ENCODE assay signal across 11 cellular contexts in the genomic region with DNA sequence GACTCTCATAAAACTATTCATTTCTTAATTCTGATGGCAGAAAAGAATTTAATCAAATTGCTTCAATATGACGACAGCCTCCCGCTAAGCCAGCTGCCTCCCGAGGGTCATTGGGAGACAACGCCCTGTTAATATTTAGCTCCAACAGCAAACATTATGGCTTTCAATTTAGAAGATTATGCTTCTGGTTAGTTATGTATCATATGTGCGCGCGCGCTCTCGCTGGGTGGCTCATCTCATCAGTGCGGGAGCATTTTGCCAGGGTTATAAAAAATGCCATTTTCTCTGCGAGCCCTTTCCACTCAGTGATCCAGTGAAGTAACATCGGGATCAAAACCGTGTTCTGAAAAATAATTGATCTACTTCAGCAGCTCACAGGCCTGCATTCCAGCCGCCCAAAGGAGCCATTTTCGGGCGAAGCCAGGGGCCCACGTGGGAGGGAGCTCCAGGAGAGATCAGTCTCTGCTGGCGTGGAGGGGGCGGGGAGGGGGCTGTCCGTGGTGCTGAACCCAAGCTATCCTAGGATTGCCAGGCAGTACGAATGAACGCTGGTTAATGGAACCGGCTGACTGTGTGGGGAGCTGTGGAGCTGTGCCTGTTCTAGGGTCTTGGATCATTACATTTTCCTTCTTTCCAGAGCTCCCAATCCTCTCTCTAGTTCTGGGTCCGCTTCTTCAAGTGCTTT.
DNase-seq lines count a peak whose midpoint lies in the region; ATAC-seq, FAIRE-seq and TF ChIP-seq lines count a peak whose summit lies in the region.
"Had no signal": no experiment of that assay in that cellular context is flagged by ENCODE, and none has a peak within 500 bp of the region (broad histone marks: within the 10 kb centered on the region; RNA-seq: fewer than 3 reads in every experiment).

No MANE protein-coding gene starts in this region.

- no peak for TF ChIP-seq CTCF in endothelial cell of umbilical vein (IDR thresholded peaks at IDR 0.05; ENCODE audit: extremely low read depth in 1 of 2, insufficient read depth in 1 of 2, low read depth in 1 of 2, low read length in 2 of 2)

- H3K79me2 ChIP-seq in endothelial cell of umbilical vein (ENCODE audit: control insufficient read depth, insufficient read depth, low read length), result no peaks in the 10 kb centered on the region

- no peak for FAIRE-seq in endothelial cell of umbilical vein (lab: Jason Lieb, UNC)

- no peaks in the 10 kb centered on the region for H3K9me3 ChIP-seq in endothelial cell of umbilical vein (replicated peaks; ENCODE audit: control insufficient read depth, insufficient read depth, low read length)
- H3K9me3 ChIP-seq: sigmoid colon had no signal

- ATAC-seq in HG03108 (IDR thresholded peaks at IDR 0.05; ENCODE audit: unreplicated experiment), result no peak
- ATAC-seq in effector memory CD8-positive, alpha-beta T cell (replicated peaks), result no peak

- no peaks in the 10 kb centered on the region for H3K4me1 ChIP-seq in endothelial cell of umbilical vein (ENCODE audit: control insufficient read depth, extremely low read depth, insufficient read depth, low read length)
- H3K4me1 ChIP-seq: sigmoid colon had no signal

- no TSS peak for BruUV-seq in endothelial cell of umbilical vein (replicated peaks; lab: Mats Ljungman, UMichigan)

- H3K36me3 Mint-ChIP-seq in activated CD4-positive, alpha-beta T cell treated with anti-CD3 and anti-CD28 coated beads, Interleukin-2, amount 10 ng/mL, durations not matched to agents 24 days and 14 days (ENCODE audit: low read depth), result no peaks in the 10 kb centered on the region
- no peaks in the 10 kb centered on the region for H3K36me3 Mint-ChIP-seq in effector memory CD8-positive, alpha-beta T cell (ENCODE audit: insufficient read depth)

- H3K4me2 ChIP-seq in endothelial cell of umbilical vein (ENCODE audit: insufficient read depth, low read length), result no peak overlapping the region

- no peaks in the 10 kb centered on the region for H3K9me3 Mint-ChIP-seq in activated CD4-positive, alpha-beta T cell treated with anti-CD3 and anti-CD28 coated beads, Interleukin-2, amount 10 ng/mL, durations not matched to agents 24 days and 14 days
- H3K9me3 Mint-ChIP-seq in effector memory CD8-positive, alpha-beta T cell, result peaks cover 0 to 7% of the 10 kb centered on the region in 2 donors
- H3K9me3 Mint-ChIP-seq: T-helper 1 cell treated with Interleukin-12 subunit alpha and Interleukin-12 subunit beta and Interleukin-4 antibody, amounts not matched to agents 30 μg/mL and 1 μg/mL, for 36 hours had no signal

- H3K4me3 ChIP-seq in endothelial cell of umbilical vein (replicated peaks in 1 of 3; ENCODE audit: insufficient read depth in 1 of 3, low read depth in 1 of 3, low read length in 3 of 3), result no peak overlapping the region
- H3K4me3 ChIP-seq: sigmoid colon had no signal

- no peak overlapping the region for H3K27ac ChIP-seq in endothelial cell of umbilical vein (ENCODE audit: insufficient read depth, low read depth, low read length)
- H3K27ac ChIP-seq: C4-2B, sigmoid colon had no signal

- H3K27me3 Mint-ChIP-seq in activated CD4-positive, alpha-beta T cell treated with anti-CD3 and anti-CD28 coated beads, Interleukin-2, amount 10 ng/mL, durations not matched to agents 24 days and 14 days, result peaks cover 13% of the 10 kb centered on the region
- peaks cover 70 to 73% of the 10 kb centered on the region in 2 donors for H3K27me3 Mint-ChIP-seq in effector memory CD8-positive, alpha-beta T cell

- POLR2A ChIA-PET in endothelial cell of umbilical vein (lab: Charles Lee), result no interaction called here

- CTCF ChIA-PET in endothelial cell of umbilical vein (lab: Charles Lee), result interaction anchor here (0.8 to 1.4 kb wide), 4 partner anchors 11 to 383 kb away, joined by 3 to 4 read pairs (median 3); no protein-coding TSS in a partner anchor

- no peak for TF ChIP-seq POLR2A in endothelial cell of umbilical vein (IDR thresholded peaks at IDR 0.05; ENCODE audit: low read depth, low read length)

- intact Hi-C loops in activated CD4-positive, alpha-beta T cell treated with anti-CD3 and anti-CD28 coated beads, Interleukin-2, amount 10 ng/mL, durations not matched to agents 24 days and 14 days (cut with micrococcal nuclease), result no loop called here
- intact Hi-C loops in endothelial cell of umbilical vein (cut with micrococcal nuclease), result no loop called here

- H2AFZ ChIP-seq in endothelial cell of umbilical vein (ENCODE audit: low read depth, low read length), result no peak overlapping the region

- H3K36me3 ChIP-seq in endothelial cell of umbilical vein (ENCODE audit: control insufficient read depth in 2 of 2, extremely low read depth in 1 of 2, insufficient read depth in 2 of 2, low read length in 2 of 2), result no peaks in the 10 kb centered on the region
- H3K36me3 ChIP-seq: sigmoid colon had no signal

- H3K9me1 ChIP-seq in endothelial cell of umbilical vein (replicated peaks; ENCODE audit: control insufficient read depth, extremely low read depth, insufficient read depth, low read length), result no peaks in the 10 kb centered on the region

- no peaks in the 10 kb centered on the region for H4K20me1 ChIP-seq in endothelial cell of umbilical vein (replicated peaks; ENCODE audit: control insufficient read depth, extremely low read depth, insufficient read depth, low read length)

- no peak overlapping the region for H3K27ac Mint-ChIP-seq in activated CD4-positive, alpha-beta T cell treated with anti-CD3 and anti-CD28 coated beads, Interleukin-2, amount 10 ng/mL, durations not matched to agents 24 days and 14 days
- H3K27ac Mint-ChIP-seq in effector memory CD8-positive, alpha-beta T cell, result no peak overlapping the region
- H3K27ac Mint-ChIP-seq: T-helper 1 cell treated with Interleukin-12 subunit alpha and Interleukin-12 subunit beta and Interleukin-4 antibody, amounts not matched to agents 30 μg/mL and 1 μg/mL, for 36 hours had no signal

- H3K9ac ChIP-seq in endothelial cell of umbilical vein (replicated peaks; ENCODE audit: extremely low read depth, insufficient read depth, low read length), result no peak overlapping the region

- no peaks in the 10 kb centered on the region for H3K4me1 Mint-ChIP-seq in activated CD4-positive, alpha-beta T cell treated with anti-CD3 and anti-CD28 coated beads, Interleukin-2, amount 10 ng/mL, durations not matched to agents 24 days and 14 days
- no peaks in the 10 kb centered on the region for H3K4me1 Mint-ChIP-seq in effector memory CD8-positive, alpha-beta T cell (ENCODE audit: low read depth in 2 of 2)

- dilution Hi-C loops in endothelial cell of umbilical vein (cut with MboI; ENCODE audit: extremely low pct_ligation_motif_present, low sequenced_read_pairs), result no loop called here

- peak; percentile 56 for DNase-seq in activated CD4-positive, alpha-beta T cell treated with anti-CD3 and anti-CD28 coated beads, Interleukin-2, amount 10 ng/mL, durations not matched to agents 24 days and 14 days
- DNase-seq in activated CD4-positive, alpha-beta T cell treated with anti-CD3 and anti-CD28 coated beads for 1 hour, result no peak
- DNase-seq in NCI-H82 (lab: John Stamatoyannopoulos, UW) (peak; percentile 78), endothelial cell of umbilical vein (ENCODE audit: low read depth, low spot score) (peak; percentile 3), SIG-M5 (lab: John Stamatoyannopoulos, UW) (no peak)
- peak; percentile 31 for DNase-seq in stimulated activated CD4-positive, alpha-beta T cell treated with anti-CD3 and anti-CD28 coated beads, Interleukin-15, amount 100 ng/mL, for 24 hours
- DNase-seq in effector memory CD8-positive, alpha-beta T cell, result no peak
- DNase-seq: sigmoid colon had no signal

- H3K4me3 Mint-ChIP-seq in activated CD4-positive, alpha-beta T cell treated with anti-CD3 and anti-CD28 coated beads, Interleukin-2, amount 10 ng/mL, durations not matched to agents 24 days and 14 days, result no peak overlapping the region
- no peak overlapping the region for H3K4me3 Mint-ChIP-seq in effector memory CD8-positive, alpha-beta T cell
- H3K4me3 Mint-ChIP-seq: T-helper 1 cell treated with Interleukin-12 subunit alpha and Interleukin-12 subunit beta and Interleukin-4 antibody, amounts not matched to agents 30 μg/mL and 1 μg/mL, for 36 hours had no signal

- no peaks in the 10 kb centered on the region for H3K27me3 ChIP-seq in endothelial cell of umbilical vein (ENCODE audit: control insufficient read depth in 2 of 2, insufficient read depth in 2 of 2, low read length in 2 of 2)

TF ChIP-seq in endothelial cell of umbilical vein, 7 proteins besides CTCF, POLR2A, EP300 and RAD21:
- no peak for TF ChIP-seq GATA2 (IDR thresholded peaks at IDR 0.05; ENCODE audit: insufficient read depth, insufficient read length, low read depth, low read length)
- TF ChIP-seq EZH2 (IDR thresholded peaks at IDR 0.05; ENCODE audit: borderline replicate concordance, low read depth, low read length, severe bottlenecking), result no peak
- TF ChIP-seq POLR2AphosphoS5 (IDR thresholded peaks at IDR 0.05; ENCODE audit: insufficient read depth, low read depth, low read length), result no peak
- TF ChIP-seq, protein P1, sequence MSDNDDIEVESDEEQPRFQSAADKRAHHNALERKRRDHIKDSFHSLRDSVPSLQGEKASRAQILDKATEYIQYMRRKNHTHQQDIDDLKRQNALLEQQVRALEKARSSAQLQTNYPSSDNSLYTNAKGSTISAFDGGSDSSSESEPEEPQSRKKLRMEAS (IDR thresholded peaks at IDR 0.05; ENCODE audit: insufficient read depth, insufficient read length), result no peak
- TF ChIP-seq MYC (IDR thresholded peaks at IDR 0.05; ENCODE audit: low read depth, low read length), result no peak
- no peak for TF ChIP-seq JUN (IDR thresholded peaks at IDR 0.05; ENCODE audit: borderline replicate concordance, insufficient read depth, insufficient read length, low read depth)
- TF ChIP-seq FOS (IDR thresholded peaks at IDR 0.05; ENCODE audit: borderline replicate concordance, insufficient read depth, low read length), result no peak
TF ChIP-seq in endothelial cell of umbilical vein: peak in this region for 0.

Comparison
In these comparisons a context has a peak if more than half of its experiments do, and no peak if none do; other contexts are left out.
1. DNase-seq: peak in activated CD4-positive, alpha-beta T cell treated with anti-CD3 and anti-CD28 coated beads, Interleukin-2, amount 10 ng/mL, durations not matched to agents 24 days and 14 days (single experiment), NCI-H82 (single experiment), endothelial cell of umbilical vein (single experiment) and stimulated activated CD4-positive, alpha-beta T cell treated with anti-CD3 and anti-CD28 coated beads, Interleukin-15, amount 100 ng/mL, for 24 hours (single experiment); none in activated CD4-positive, alpha-beta T cell treated with anti-CD3 and anti-CD28 coated beads for 1 hour (single experiment), SIG-M5 (single experiment) and effector memory CD8-positive, alpha-beta T cell (0 of 3).